ENCODE assay signal across 1 cellular context in the genomic region with DNA sequence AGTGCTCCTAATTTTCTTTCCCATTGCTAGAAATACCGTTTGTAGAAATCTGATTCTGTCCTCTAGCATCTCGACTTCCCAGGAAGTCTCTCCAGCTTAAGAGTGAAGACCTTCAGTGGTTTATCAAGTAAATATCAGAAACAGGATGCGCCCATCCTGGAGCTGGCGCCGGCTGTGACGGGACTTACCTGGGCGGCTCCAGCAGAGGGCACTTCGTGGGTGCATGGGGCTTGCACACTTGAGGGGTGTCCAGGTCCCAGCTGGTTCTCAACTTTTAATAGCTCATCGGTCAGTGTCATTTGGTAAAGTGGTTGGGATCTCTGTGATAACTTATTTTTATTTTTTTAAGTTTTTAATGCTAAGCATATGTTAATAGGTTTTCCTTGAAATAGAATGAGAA.
TF ChIP-seq lines count a peak whose summit lies in the region.

No MANE protein-coding gene starts in this region.

TF ChIP-seq in GM23338, 12 proteins besides CTCF, POLR2A, EP300 and RAD21 (continued from another document):
- TF ChIP-seq, protein P1, sequence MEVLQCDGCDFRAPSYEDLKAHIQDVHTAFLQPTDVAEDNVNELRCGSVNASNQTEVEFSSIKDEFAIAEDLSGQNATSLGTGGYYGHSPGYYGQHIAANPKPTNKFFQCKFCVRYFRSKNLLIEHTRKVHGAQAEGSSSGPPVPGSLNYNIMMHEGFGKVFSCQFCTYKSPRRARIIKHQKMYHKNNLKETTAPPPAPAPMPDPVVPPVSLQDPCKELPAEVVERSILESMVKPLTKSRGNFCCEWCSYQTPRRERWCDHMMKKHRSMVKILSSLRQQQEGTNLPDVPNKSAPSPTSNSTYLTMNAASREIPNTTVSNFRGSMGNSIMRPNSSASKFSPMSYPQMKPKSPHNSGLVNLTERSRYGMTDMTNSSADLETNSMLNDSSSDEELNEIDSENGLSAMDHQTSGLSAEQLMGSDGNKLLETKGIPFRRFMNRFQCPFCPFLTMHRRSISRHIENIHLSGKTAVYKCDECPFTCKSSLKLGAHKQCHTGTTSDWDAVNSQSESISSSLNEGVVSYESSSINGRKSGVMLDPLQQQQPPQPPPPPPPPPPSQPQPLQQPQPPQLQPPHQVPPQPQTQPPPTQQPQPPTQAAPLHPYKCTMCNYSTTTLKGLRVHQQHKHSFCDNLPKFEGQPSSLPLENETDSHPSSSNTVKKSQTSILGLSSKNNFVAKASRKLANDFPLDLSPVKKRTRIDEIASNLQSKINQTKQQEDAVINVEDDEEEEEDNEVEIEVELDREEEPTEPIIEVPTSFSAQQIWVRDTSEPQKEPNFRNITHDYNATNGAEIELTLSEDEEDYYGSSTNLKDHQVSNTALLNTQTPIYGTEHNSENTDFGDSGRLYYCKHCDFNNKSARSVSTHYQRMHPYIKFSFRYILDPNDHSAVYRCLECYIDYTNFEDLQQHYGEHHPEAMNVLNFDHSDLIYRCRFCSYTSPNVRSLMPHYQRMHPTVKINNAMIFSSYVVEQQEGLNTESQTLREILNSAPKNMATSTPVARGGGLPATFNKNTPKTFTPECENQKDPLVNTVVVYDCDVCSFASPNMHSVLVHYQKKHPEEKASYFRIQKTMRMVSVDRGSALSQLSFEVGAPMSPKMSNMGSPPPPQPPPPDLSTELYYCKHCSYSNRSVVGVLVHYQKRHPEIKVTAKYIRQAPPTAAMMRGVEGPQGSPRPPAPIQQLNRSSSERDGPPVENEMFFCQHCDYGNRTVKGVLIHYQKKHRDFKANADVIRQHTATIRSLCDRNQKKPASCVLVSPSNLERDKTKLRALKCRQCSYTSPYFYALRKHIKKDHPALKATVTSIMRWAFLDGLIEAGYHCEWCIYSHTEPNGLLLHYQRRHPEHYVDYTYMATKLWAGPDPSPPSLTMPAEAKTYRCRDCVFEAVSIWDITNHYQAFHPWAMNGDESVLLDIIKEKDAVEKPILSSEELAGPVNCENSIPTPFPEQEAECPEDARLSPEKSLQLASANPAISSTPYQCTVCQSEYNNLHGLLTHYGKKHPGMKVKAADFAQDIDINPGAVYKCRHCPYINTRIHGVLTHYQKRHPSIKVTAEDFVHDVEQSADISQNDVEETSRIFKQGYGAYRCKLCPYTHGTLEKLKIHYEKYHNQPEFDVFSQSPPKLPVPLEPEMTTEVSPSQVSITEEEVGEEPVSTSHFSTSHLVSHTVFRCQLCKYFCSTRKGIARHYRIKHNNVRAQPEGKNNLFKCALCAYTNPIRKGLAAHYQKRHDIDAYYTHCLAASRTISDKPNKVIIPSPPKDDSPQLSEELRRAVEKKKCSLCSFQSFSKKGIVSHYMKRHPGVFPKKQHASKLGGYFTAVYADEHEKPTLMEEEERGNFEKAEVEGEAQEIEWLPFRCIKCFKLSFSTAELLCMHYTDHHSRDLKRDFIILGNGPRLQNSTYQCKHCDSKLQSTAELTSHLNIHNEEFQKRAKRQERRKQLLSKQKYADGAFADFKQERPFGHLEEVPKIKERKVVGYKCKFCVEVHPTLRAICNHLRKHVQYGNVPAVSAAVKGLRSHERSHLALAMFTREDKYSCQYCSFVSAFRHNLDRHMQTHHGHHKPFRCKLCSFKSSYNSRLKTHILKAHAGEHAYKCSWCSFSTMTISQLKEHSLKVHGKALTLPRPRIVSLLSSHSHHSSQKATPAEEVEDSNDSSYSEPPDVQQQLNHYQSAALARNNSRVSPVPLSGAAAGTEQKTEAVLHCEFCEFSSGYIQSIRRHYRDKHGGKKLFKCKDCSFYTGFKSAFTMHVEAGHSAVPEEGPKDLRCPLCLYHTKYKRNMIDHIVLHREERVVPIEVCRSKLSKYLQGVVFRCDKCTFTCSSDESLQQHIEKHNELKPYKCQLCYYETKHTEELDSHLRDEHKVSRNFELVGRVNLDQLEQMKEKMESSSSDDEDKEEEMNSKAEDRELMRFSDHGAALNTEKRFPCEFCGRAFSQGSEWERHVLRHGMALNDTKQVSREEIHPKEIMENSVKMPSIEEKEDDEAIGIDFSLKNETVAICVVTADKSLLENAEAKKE (CRISPR knock-in tag; IDR thresholded peaks at IDR 0.05) = no peak
- TF ChIP-seq CREB1 (CRISPR knock-in tag; IDR thresholded peaks at IDR 0.05; ENCODE audit: low read depth) (no peak), EZH2 (IDR thresholded peaks at IDR 0.05; ENCODE audit: low read depth, unreplicated experiment) (no peak), EZH2phosphoT487 (IDR thresholded peaks at IDR 0.05; ENCODE audit: unreplicated experiment) (no peak), NANOG (IDR thresholded peaks at IDR 0.05; ENCODE audit: borderline replicate concordance) (no peak), JUNB (IDR thresholded peaks at IDR 0.05; ENCODE audit: unreplicated experiment) (no peak), REST (IDR thresholded peaks at IDR 0.05; ENCODE audit: unreplicated experiment) (no peak), POLR2AphosphoS5 (IDR thresholded peaks at IDR 0.05; ENCODE audit: low read depth) (no peak)
- TF ChIP-seq, protein P2, sequence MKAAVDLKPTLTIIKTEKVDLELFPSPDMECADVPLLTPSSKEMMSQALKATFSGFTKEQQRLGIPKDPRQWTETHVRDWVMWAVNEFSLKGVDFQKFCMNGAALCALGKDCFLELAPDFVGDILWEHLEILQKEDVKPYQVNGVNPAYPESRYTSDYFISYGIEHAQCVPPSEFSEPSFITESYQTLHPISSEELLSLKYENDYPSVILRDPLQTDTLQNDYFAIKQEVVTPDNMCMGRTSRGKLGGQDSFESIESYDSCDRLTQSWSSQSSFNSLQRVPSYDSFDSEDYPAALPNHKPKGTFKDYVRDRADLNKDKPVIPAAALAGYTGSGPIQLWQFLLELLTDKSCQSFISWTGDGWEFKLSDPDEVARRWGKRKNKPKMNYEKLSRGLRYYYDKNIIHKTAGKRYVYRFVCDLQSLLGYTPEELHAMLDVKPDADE (IDR thresholded peaks at IDR 0.05) = no peak
TF ChIP-seq in GM23338: peak in this region for 0.
